Comparison of ENCODE assay signal across 21 cellular contexts in genomic region chr17:38613981-38614779, GRCh38. TPM values are rescaled to one million over a fixed set of nuclear protein-coding genes. Genes with fewer than 3 reads are reported as not detected.
DNase-seq lines count a peak whose midpoint lies in the region; ATAC-seq, FAIRE-seq and TF ChIP-seq lines count a peak whose summit lies in the region.
"Had no signal": no experiment of that assay in that cellular context is flagged by ENCODE, and none has a peak within 500 bp of the region (broad histone marks: within the 10 kb centered on the region; RNA-seq: fewer than 3 reads in every experiment).

No MANE protein-coding gene starts in this region.

- peak; percentile 19 for DNase-seq in NCI-H146 (lab: John Stamatoyannopoulos, UW)
- no peak for DNase-seq in NCI-H146 treated with DMSO at 0.1 percent for 48 hours (lab: John Stamatoyannopoulos, UW; ENCODE audit: unreplicated experiment)
- peak; percentile 59 for DNase-seq in NCI-H510A treated with DMSO at 0.1 percent for 48 hours (lab: John Stamatoyannopoulos, UW)
- DNase-seq in kidney, result peak; percentile 52
- no peak for DNase-seq in NCI-H748 (lab: John Stamatoyannopoulos, UW; ENCODE audit: unreplicated experiment)
- DNase-seq: activated CD4-positive, alpha-beta T cell treated with anti-CD3 and anti-CD28 coated beads for 1 hour; GF-D8; KG1; mesenchymal stem cell; naive thymus-derived CD8-positive, alpha-beta T cell; NCI-H2227 treated with DMSO at 0.1 percent for 48 hours; stimulated activated CD4-positive, alpha-beta T cell treated with anti-CD3 and anti-CD28 coated beads, Interleukin-4, amount 100 ng/mL, for 24 hours; stomach; T1000 had no signal

- no peaks in the 10 kb centered on the region for H3K4me1 ChIP-seq in kidney (ENCODE audit: control insufficient read depth in 1 of 2, insufficient read depth in 1 of 2, low read depth in 1 of 2, low read length in 2 of 2)

- H3K27ac ChIP-seq in kidney (ENCODE audit: low read depth in 2 of 2, low read length in 2 of 2), result no peak overlapping the region
- H3K27ac ChIP-seq: RWPE1, skin epidermis, stomach had no signal

- intact Hi-C loops in kidney (cut with DNase I), result no loop called here

- no peak for TF ChIP-seq CTCF in kidney (IDR thresholded peaks at IDR 0.05; ENCODE audit: borderline replicate concordance, extremely low read depth, insufficient read depth)

- H3K9ac ChIP-seq in kidney (ENCODE audit: low read length in 2 of 2), result no peak overlapping the region

- ATAC-seq in GM21529 (IDR thresholded peaks at IDR 0.05; ENCODE audit: unreplicated experiment), result no peak
- no peak for ATAC-seq in HG02763 (IDR thresholded peaks at IDR 0.05; ENCODE audit: unreplicated experiment)
- no peak for ATAC-seq in GM18858 (IDR thresholded peaks at IDR 0.05; ENCODE audit: unreplicated experiment)
- ATAC-seq: naive thymus-derived CD8-positive, alpha-beta T cell had no signal

- H3K36me3 ChIP-seq in kidney (ENCODE audit: control insufficient read depth in 1 of 2, insufficient read depth in 2 of 2, low read length in 2 of 2), result no peaks in the 10 kb centered on the region
- H3K36me3 ChIP-seq: stomach had no signal

- FAIRE-seq in kidney (lab: Jason Lieb, UNC), result no peak
- FAIRE-seq: islet of Langerhans had no signal

- no peak overlapping the region for H3K4me3 ChIP-seq in kidney (ENCODE audit: low read length in 2 of 2)
- H3K4me3 ChIP-seq: skin epidermis, stomach had no signal

- peaks cover 0 to 5% of the 10 kb centered on the region in 2 donors for H3K9me3 ChIP-seq in kidney (ENCODE audit: control insufficient read depth in 1 of 2, low read length in 2 of 2)

RNA-seq across cellular contexts. Expression of gene SRCIN1, which starts 8.4 kb away (rescaled TPM):
- total RNA-seq in kidney, result 6.1 TPM
- 0.34 TPM for polyA plus RNA-seq in kidney (ENCODE audit: insufficient read depth, low read depth, low replicate concordance)
- polyA plus RNA-seq: BJ; naive thymus-derived CD8-positive, alpha-beta T cell had no signal

Comparison
In these comparisons a context has a peak if more than half of its experiments do, and no peak if none do; other contexts are left out.
1. DNase-seq: peak in NCI-H146 (single experiment), NCI-H510A treated with DMSO at 0.1 percent for 48 hours (single experiment) and kidney (single experiment); none in NCI-H146 treated with DMSO at 0.1 percent for 48 hours (single experiment) and NCI-H748 (single experiment).